ENCODE assay signal across 26 cellular contexts in genomic region chr17:73725794-73726193, GRCh38.
DNase-seq lines count a peak whose midpoint lies in the region; ATAC-seq, FAIRE-seq and TF ChIP-seq lines count a peak whose summit lies in the region.
"Had no signal": no experiment of that assay in that cellular context is flagged by ENCODE, and none has a peak within 500 bp of the region (broad histone marks: within the 10 kb centered on the region; RNA-seq: fewer than 3 reads in every experiment).

No MANE protein-coding gene starts in this region.

- no peak overlapping the region for H2BK15ac ChIP-seq in H1 (ENCODE audit: low read length)

- CTCF ChIA-PET in H1 (lab: Charles Lee; ENCODE audit: partially characterized antibody): interaction anchor here (0.8 to 1.6 kb wide), 2 partner anchors 9 to 79 kb away, joined by 3 read pairs; no protein-coding TSS in a partner anchor

- H4K5ac ChIP-seq in H1 (ENCODE audit: insufficient read length, low read depth, low read length): no peak overlapping the region

- H4K8ac ChIP-seq in H1 (ENCODE audit: extremely low read depth, insufficient read depth, low read length): no peak overlapping the region

- DNase-seq in cardiac septum (ENCODE audit: low spot score) (peak; percentile 71), heart left ventricle (no peak), H1 (ENCODE audit: low read depth in 1 of 2, low spot score in 2 of 2) (no peak), spleen (peak; percentile 65), hepatocyte (ENCODE audit: low spot score) (no peak), H54 (ENCODE audit: insufficient read length, low spot score) (no peak), WERI-Rb-1 (no peak)
- DNase-seq: 8988T; ACHN; BE2C; C1 segment of cervical spinal cord; CD4-positive, alpha-beta memory T cell; CD4-positive, CD25-positive, alpha-beta regulatory T cell; CD8-positive, alpha-beta memory T cell; COR-L47; DMS153; DMS53; DMS79; DND-41; EL; GDM1 had no signal

- no peak for TF ChIP-seq RAD21 in H1 (IDR thresholded peaks at IDR 0.05 in 1 of 2, conservative IDR thresholded peaks at IDR 0.05 in 1 of 2; ENCODE audit: low read depth in 2 of 2, low read length in 2 of 2)

- H3K79me1 ChIP-seq in H1 (ENCODE audit: low read depth, low read length): no peaks in the 10 kb centered on the region

- H3K23ac ChIP-seq in H1 (ENCODE audit: insufficient read length): no peak overlapping the region

- H3K4me2 ChIP-seq in H1 (ENCODE audit: insufficient read depth in 1 of 2, low read depth in 2 of 2, low read length in 2 of 2) (no peak overlapping the region), hepatocyte (no peak overlapping the region)
- H3K4me2 ChIP-seq: BLaER1 had no signal

- no peaks in the 10 kb centered on the region for H3K9me2 ChIP-seq in hepatocyte (replicated peaks; ENCODE audit: insufficient read depth)

- H3K56ac ChIP-seq in H1 (replicated peaks; ENCODE audit: insufficient read length, low read depth, low read length): no peak overlapping the region

- no peak for ATAC-seq in heart left ventricle
- ATAC-seq: GM12878 had no signal

- H3K9me3 ChIP-seq in heart left ventricle (peaks cover 0 to 9% (median 3%) of the 10 kb centered on the region in 12 donors), H1 (ENCODE audit: insufficient read depth in 2 of 2, low read depth in 1 of 2, low read length in 1 of 2) (peaks cover 2% of the 10 kb centered on the region in 2 experiments; a peak in 3 of 4 replicates), spleen (peaks cover 0 to 13% (median 7%) of the 10 kb centered on the region in 8 donors), hepatocyte (ENCODE audit: low read depth) (no peaks in the 10 kb centered on the region), WERI-Rb-1 (ENCODE audit: severe bottlenecking) (peaks cover 9% of the 10 kb centered on the region)
- H3K9me3 ChIP-seq: BE2C had no signal

- H2AFZ ChIP-seq in H1 (ENCODE audit: low read length) (no peak overlapping the region), hepatocyte (no peak overlapping the region)

- H3K27me3 ChIP-seq in heart left ventricle: no peaks in the 10 kb centered on the region
- H3K27me3 ChIP-seq in H1 (replicated peaks in 1 of 4; ENCODE audit: control insufficient read depth in 3 of 4, extremely low read depth in 1 of 4, insufficient read depth in 3 of 4, low read length in 3 of 4): peaks cover 0 to 2% (median 0%) of the 10 kb centered on the region in 4 experiments; a peak in 1 of 7 replicates
- H3K27me3 ChIP-seq in spleen (replicated peaks in 1 of 7): no peaks in the 10 kb centered on the region
- H3K27me3 ChIP-seq in hepatocyte: no peaks in the 10 kb centered on the region
- H3K27me3 ChIP-seq in WERI-Rb-1 (ENCODE audit: insufficient read depth, low read depth, severe bottlenecking): no peaks in the 10 kb centered on the region
- H3K27me3 ChIP-seq: BE2C, BLaER1 had no signal

- no peak overlapping the region for H2BK120ac ChIP-seq in H1 (replicated peaks; ENCODE audit: low read depth, low read length)

- no peak overlapping the region for H3K18ac ChIP-seq in H1 (ENCODE audit: extremely low read depth, low read length)

- intact Hi-C loops in cardiac septum (cut with DNase I): no loop called here
- intact Hi-C loops in heart left ventricle (cut with DNase I): loop anchor here in 1 of 10 donors (10.0 kb wide), 1 partner anchor 109 kb away; no protein-coding TSS in a partner anchor
- intact Hi-C loops in spleen (cut with DNase I; ENCODE audit: low total_unique reads): no loop called here

- WGBS in heart left ventricle, 4 donors: 91 to 97% (median 95%) methylated on average over 6 of the region's 6 CpGs
- 90% methylated on average over 6 of the region's 6 CpGs; no CpG with 5 or more reads in 1 of the 2 experiments for whole genome bisulfite sequencing in H1 (ENCODE audit: extremely low coverage in 1 of 2, insufficient coverage in 1 of 2, insufficient read length in 1 of 2, insufficient replicate concordance in 2 of 2, low coverage in 1 of 2, low lambda C conversion rate in 2 of 2, missing lambda C conversion rate in 1 of 2), 2 experiments
- WGBS in spleen, 5 donors: 84 to 93% (median 92%) methylated on average over 4 to 6 of the region's 6 CpGs
- 96% methylated on average over 6 of the region's 6 CpGs for WGBS in hepatocyte (ENCODE audit: low lambda C conversion rate, missing lambda C conversion rate)

- TF ChIP-seq CTCF in heart left ventricle (IDR thresholded peaks at IDR 0.05) (no peak), H1 (IDR thresholded peaks at IDR 0.05; ENCODE audit: control extremely low read depth in 1 of 3, insufficient read depth in 1 of 3, low read depth in 1 of 3, low read length in 3 of 3) (no peak), spleen (IDR thresholded peaks at IDR 0.05 in 8 of 11, conservative IDR thresholded peaks at IDR 0.05 in 3 of 11) (no peak), hepatocyte (IDR thresholded peaks at IDR 0.05; ENCODE audit: poor library complexity) (no peak), WERI-Rb-1 (IDR thresholded peaks at IDR 0.05; ENCODE audit: low read depth, low read length) (no peak)

- H2BK5ac ChIP-seq in H1 (ENCODE audit: low read depth, low read length): no peak overlapping the region

- no peaks in the 10 kb centered on the region for H3K23me2 ChIP-seq in H1 (ENCODE audit: low read depth, low read length)

- H3K27ac ChIP-seq in heart left ventricle: no peak overlapping the region
- H3K27ac ChIP-seq in H1 (ENCODE audit: low read depth, low read length): no peak overlapping the region
- H3K27ac ChIP-seq in spleen: no peak overlapping the region
- no peak overlapping the region for H3K27ac ChIP-seq in hepatocyte
- H3K27ac ChIP-seq in WERI-Rb-1: no peak overlapping the region
- H3K27ac ChIP-seq: BLaER1 had no signal

- H3K4ac ChIP-seq in H1 (replicated peaks; ENCODE audit: insufficient read length, low read depth, low read length): no peak overlapping the region

- H4K20me1 ChIP-seq in H1 (replicated peaks in 1 of 2; ENCODE audit: control insufficient read depth in 1 of 2, insufficient read depth in 2 of 2, low read length in 2 of 2) (no peaks in the 10 kb centered on the region), hepatocyte (ENCODE audit: insufficient read depth, poor library complexity, severe bottlenecking) (no peaks in the 10 kb centered on the region)
- H4K20me1 ChIP-seq: BLaER1 had no signal

- H3K14ac ChIP-seq in H1 (ENCODE audit: insufficient read length): no peak overlapping the region

- no peak overlapping the region for H2AK5ac ChIP-seq in H1 (ENCODE audit: low read depth, low read length)

- 0 out of 2 replicates have a peak overlapping the region, but pooled peaks have one; percentile 50 for H2BK12ac ChIP-seq in H1 (ENCODE audit: low read depth, low read length)

- FAIRE-seq in H1 (lab: Jason Lieb, UNC) (no peak), H54 (lab: Jason Lieb, UNC) (no peak)
- FAIRE-seq: A204.1, GM12878, GM12892, GM18507 had no signal

- no peak for TF ChIP-seq POLR2A in heart left ventricle (IDR thresholded peaks at IDR 0.05)
- TF ChIP-seq POLR2A in H1 (IDR thresholded peaks at IDR 0.05; ENCODE audit: control extremely low read depth in 1 of 2, low read depth in 2 of 2, low read length in 2 of 2): no peak
- no peak for TF ChIP-seq POLR2A in spleen (IDR thresholded peaks at IDR 0.05)
- TF ChIP-seq POLR2A in H54 (IDR thresholded peaks at IDR 0.05; ENCODE audit: low read depth, low read length): no peak

- no peak for TF ChIP-seq EP300 in H1 (IDR thresholded peaks at IDR 0.05; ENCODE audit: borderline replicate concordance in 1 of 2, low read depth in 2 of 2, low read length in 2 of 2)

- H3K79me2 ChIP-seq in H1 (ENCODE audit: control insufficient read depth in 1 of 2, insufficient read depth in 2 of 2, low read length in 2 of 2): no peaks in the 10 kb centered on the region
- no peaks in the 10 kb centered on the region for H3K79me2 ChIP-seq in hepatocyte

- no peaks in the 10 kb centered on the region for H3K4me1 ChIP-seq in heart left ventricle
- no peaks in the 10 kb centered on the region for H3K4me1 ChIP-seq in H1 (replicated peaks in 1 of 4; ENCODE audit: control insufficient read depth in 3 of 4, insufficient read depth in 4 of 4, low read length in 3 of 4)
- peaks cover 0 to 23% (median 5%) of the 10 kb centered on the region in 6 donors for H3K4me1 ChIP-seq in spleen
- H3K4me1 ChIP-seq in hepatocyte (ENCODE audit: insufficient read depth): no peaks in the 10 kb centered on the region

- no peak overlapping the region for H2BK20ac ChIP-seq in H1 (ENCODE audit: low read length)

- H3K9ac ChIP-seq in H1 (replicated peaks in 1 of 4; ENCODE audit: extremely low read depth in 1 of 4, low read depth in 3 of 4, low read length in 3 of 4): no peak overlapping the region
- H3K9ac ChIP-seq: BLaER1 had no signal

- H4K91ac ChIP-seq in H1 (replicated peaks; ENCODE audit: insufficient read length, low read length): no peak overlapping the region

- POLR2A ChIA-PET in H1 (lab: Charles Lee; ENCODE audit: partially characterized antibody): no interaction called here

- no peaks in the 10 kb centered on the region for H3K36me3 ChIP-seq in heart left ventricle
- no peaks in the 10 kb centered on the region for H3K36me3 ChIP-seq in H1 (ENCODE audit: control insufficient read depth in 2 of 4, insufficient read depth in 4 of 4, low read length in 3 of 4)
- H3K36me3 ChIP-seq in spleen: no peaks in the 10 kb centered on the region
- H3K36me3 ChIP-seq in hepatocyte (replicated peaks; ENCODE audit: insufficient read depth, low read depth): no peaks in the 10 kb centered on the region
- no peaks in the 10 kb centered on the region for H3K36me3 ChIP-seq in WERI-Rb-1
- H3K36me3 ChIP-seq: BE2C, BLaER1 had no signal

- H3K4me3 ChIP-seq in heart left ventricle (no peak overlapping the region), H1 (ENCODE audit: extremely low read depth in 1 of 4, insufficient read depth in 2 of 4, low read depth in 3 of 4, low read length in 4 of 4) (no peak overlapping the region), spleen (no peak overlapping the region), hepatocyte (no peak overlapping the region), WERI-Rb-1 (ENCODE audit: low read depth, low read length) (no peak overlapping the region)
- H3K4me3 ChIP-seq: BLaER1, GM12878 had no signal

TF ChIP-seq in H1, 55 proteins besides CTCF, POLR2A, EP300 and RAD21:
- TF ChIP-seq SP2 (IDR thresholded peaks at IDR 0.05; ENCODE audit: low read length) (no peak), SP4 (IDR thresholded peaks at IDR 0.05; ENCODE audit: low read length) (no peak), SIN3A (conservative IDR thresholded peaks at IDR 0.05 in 1 of 2, IDR thresholded peaks at IDR 0.05 in 1 of 2; ENCODE audit: low read depth in 1 of 2, low read length in 2 of 2) (no peak)

Comparison
In these comparisons a context has a peak if more than half of its experiments do, and no peak if none do; other contexts are left out.
1. DNase-seq: peak in cardiac septum (single experiment) and spleen (single experiment); none in heart left ventricle (0 of 5), H1 (0 of 2), hepatocyte (single experiment), H54 (single experiment) and WERI-Rb-1 (single experiment).